18 cellular contexts compared by ENCODE assay signal in genomic region chr12:15689751-15690191, GRCh38.
DNase-seq lines count a peak whose midpoint lies in the region; ATAC-seq, FAIRE-seq and TF ChIP-seq lines count a peak whose summit lies in the region.
"Had no signal": no experiment of that assay in that cellular context is flagged by ENCODE, and none has a peak within 500 bp of the region (broad histone marks: within the 10 kb centered on the region; RNA-seq: fewer than 3 reads in every experiment).

No MANE protein-coding gene starts in this region.

- FAIRE-seq in H54 (lab: Jason Lieb, UNC) (peak; percentile 57), pancreas (lab: Jason Lieb, UNC) (no peak), HTR-8/SVneo (lab: Jason Lieb, UNC) (no peak)
- FAIRE-seq: GM12878, islet of Langerhans had no signal

- WGBS in esophagus muscularis mucosa = 65% methylated on average over 4 of the region's 4 CpGs
- 53 to 69% methylated on average over 4 of the region's 4 CpGs for WGBS in pancreas, 2 donors

- H3K27me3 Mint-ChIP-seq in CD8-positive, alpha-beta T cell (ENCODE audit: low read depth) = peaks cover 7% of the 10 kb centered on the region

- ATAC-seq in pancreas (peak in 3 of 4 donors; percentile 49 to 64 (median 56)), HG02678 (IDR thresholded peaks at IDR 0.05; ENCODE audit: unreplicated experiment) (no peak), HG03378 (IDR thresholded peaks at IDR 0.05; ENCODE audit: unreplicated experiment) (no peak)
- no peak for ATAC-seq in CD8-positive, alpha-beta T cell
- ATAC-seq: gastrocnemius medialis, psoas muscle had no signal

- POLR2A ChIA-PET in CD8-positive, alpha-beta T cell (lab: Charles Lee) = no interaction called here

- no peak overlapping the region for H3K4me3 ChIP-seq in esophagus muscularis mucosa
- H3K4me3 ChIP-seq in pancreas = no peak overlapping the region
- H3K4me3 ChIP-seq in CD8-positive, alpha-beta T cell (ENCODE audit: low read depth, low read length) = no peak overlapping the region
- H3K4me3 ChIP-seq: GM12878, psoas muscle had no signal

- no peak for TF ChIP-seq CTCF in esophagus muscularis mucosa (IDR thresholded peaks at IDR 0.05)
- TF ChIP-seq CTCF in pancreas (IDR thresholded peaks at IDR 0.05) = no peak
- no peak for TF ChIP-seq CTCF in CD8-positive, alpha-beta T cell (IDR thresholded peaks at IDR 0.05)

- no peaks in the 10 kb centered on the region for H3K9me3 Mint-ChIP-seq in CD8-positive, alpha-beta T cell

- intact Hi-C loops in esophagus muscularis mucosa (cut with DNase I) = loop anchor here (5.0 kb wide), 1 partner anchor 98 kb away; the partner anchor contains the start of gene EPS8
- intact Hi-C loops in pancreas (cut with DNase I) = no loop called here
- intact Hi-C loops in CD8-positive, alpha-beta T cell (cut with DNase I, micrococcal nuclease) = no loop called here

- H3K27me3 ChIP-seq in esophagus muscularis mucosa = no peaks in the 10 kb centered on the region
- H3K27me3 ChIP-seq in pancreas = no peaks in the 10 kb centered on the region
- H3K27me3 ChIP-seq in CD8-positive, alpha-beta T cell (ENCODE audit: insufficient read depth, low read length) = no peaks in the 10 kb centered on the region
- H3K27me3 ChIP-seq: BLaER1 treated with 17β-estradiol and CSF1 and Interleukin-3, amounts not matched to agents 10 nM and 100 nM; gastrocnemius medialis had no signal

- no peaks in the 10 kb centered on the region for H3K36me3 Mint-ChIP-seq in CD8-positive, alpha-beta T cell

- H3K36me3 ChIP-seq in esophagus muscularis mucosa (no peaks in the 10 kb centered on the region), pancreas (no peaks in the 10 kb centered on the region)
- no peaks in the 10 kb centered on the region for H3K36me3 ChIP-seq in CD8-positive, alpha-beta T cell (ENCODE audit: insufficient read depth, low read length)
- H3K36me3 ChIP-seq: BLaER1 treated with 17β-estradiol and CSF1 and Interleukin-3, amounts not matched to agents 10 nM and 100 nM; gastrocnemius medialis had no signal

- H3K9me3 ChIP-seq in esophagus muscularis mucosa = no peaks in the 10 kb centered on the region
- H3K9me3 ChIP-seq in pancreas = no peaks in the 10 kb centered on the region
- no peaks in the 10 kb centered on the region for H3K9me3 ChIP-seq in CD8-positive, alpha-beta T cell (ENCODE audit: low read length)
- H3K9me3 ChIP-seq: gastrocnemius medialis, psoas muscle had no signal

- H3K4me1 Mint-ChIP-seq in CD8-positive, alpha-beta T cell (ENCODE audit: low read depth) = no peaks in the 10 kb centered on the region

- CTCF ChIA-PET in CD8-positive, alpha-beta T cell (lab: Charles Lee) = no interaction called here

- H3K27ac ChIP-seq in esophagus muscularis mucosa (replicated peaks in 1 of 4) = peak overlapping the region; percentile 68 to 76 (median 70)
- no peak overlapping the region for H3K27ac ChIP-seq in pancreas
- H3K27ac ChIP-seq in CD8-positive, alpha-beta T cell (ENCODE audit: low read depth, low read length) = no peak overlapping the region
- H3K27ac ChIP-seq: psoas muscle, RWPE1 had no signal

- TF ChIP-seq EP300 in esophagus muscularis mucosa (IDR thresholded peaks at IDR 0.05) = no peak

- H3K4me1 ChIP-seq in esophagus muscularis mucosa (peaks cover 12 to 53% (median 52%) of the 10 kb centered on the region in 4 donors), pancreas (peaks cover 0 to 13% (median 13%) of the 10 kb centered on the region in 3 donors)
- no peaks in the 10 kb centered on the region for H3K4me1 ChIP-seq in CD8-positive, alpha-beta T cell (ENCODE audit: insufficient read depth, low read length)

- no peak overlapping the region for H3K27ac Mint-ChIP-seq in CD8-positive, alpha-beta T cell
- H3K27ac Mint-ChIP-seq: activated CD4-positive, alpha-beta T cell treated with anti-CD3 and anti-CD28 coated beads, Interleukin-2, amount 10 ng/mL, durations not matched to agents 24 days and 14 days had no signal

- in situ Hi-C loops in SK-MEL-5 (cut with HindIII; ENCODE audit: low pct_unique_long_range_greater_than_20kb, low sequenced_read_pairs) = no loop called here

- no peak for TF ChIP-seq POLR2A in H54 (IDR thresholded peaks at IDR 0.05; ENCODE audit: low read depth, low read length)
- no peak for TF ChIP-seq POLR2A in esophagus muscularis mucosa (IDR thresholded peaks at IDR 0.05; ENCODE audit: low read depth)

- DNase-seq in H54 (ENCODE audit: insufficient read length, low spot score) = no peak
- peak; percentile 64 for DNase-seq in SK-MEL-5 (ENCODE audit: low read depth, low spot score)
- no peak for DNase-seq in esophagus muscularis mucosa (ENCODE audit: extremely low spot score)
- DNase-seq in pancreas = no peak
- DNase-seq in HTR-8/SVneo (ENCODE audit: insufficient read length, low spot score) = no peak
- DNase-seq in CD8-positive, alpha-beta T cell = no peak
- DNase-seq: activated CD4-positive, alpha-beta T cell treated with anti-CD3 and anti-CD28 coated beads, Interleukin-2, amount 10 ng/mL, durations not matched to agents 24 days and 14 days; activated T-cell treated with anti-CD3 and anti-CD28 coated beads, Interleukin-2, amount 50 U/mL, for 1 hour; gastrocnemius medialis; NCI-H1436 treated with DMSO at 0.1 percent for 48 hours; psoas muscle; stimulated activated CD8-positive, alpha-beta memory T cell treated with anti-CD3 and anti-CD28 coated beads, Interleukin-4, amount 100 ng/mL, for 48 hours had no signal

- no peak overlapping the region for H3K4me3 Mint-ChIP-seq in CD8-positive, alpha-beta T cell
- H3K4me3 Mint-ChIP-seq: activated CD4-positive, alpha-beta T cell treated with anti-CD3 and anti-CD28 coated beads, Interleukin-2, amount 10 ng/mL, durations not matched to agents 24 days and 14 days had no signal

Comparison
In these comparisons a context has a peak if more than half of its experiments do, and no peak if none do; other contexts are left out.
1. H3K27ac ChIP-seq: peak in esophagus muscularis mucosa (4 of 4); none in pancreas (0 of 4) and CD8-positive, alpha-beta T cell (single experiment).
2. ATAC-seq: peak in pancreas (3 of 4); none in CD8-positive, alpha-beta T cell (single experiment), HG02678 (single experiment) and HG03378 (single experiment).